Comparison of ENCODE assay signal across 26 cellular contexts in the genomic region with DNA sequence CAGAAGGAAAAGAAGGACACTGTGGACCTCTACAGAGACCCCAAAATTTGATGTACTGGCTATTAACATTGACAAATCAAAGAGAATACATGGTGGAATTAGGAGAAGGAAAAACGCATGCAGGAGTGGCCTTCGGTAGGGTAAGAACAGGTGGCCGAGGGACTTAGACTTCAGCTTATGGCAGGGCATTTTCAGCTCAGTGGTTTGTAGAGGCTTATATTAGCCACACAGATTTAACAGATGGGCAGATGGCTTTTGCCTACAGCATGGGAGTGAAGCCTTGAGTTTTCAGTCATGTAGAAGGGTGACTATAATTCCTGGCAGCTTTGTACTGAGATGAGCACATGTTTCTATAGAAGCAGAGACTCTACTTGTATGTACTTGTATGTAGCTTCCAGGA. TPM values are rescaled to one million over a fixed set of nuclear protein-coding genes. Genes with fewer than 3 reads are reported as not detected.
DNase-seq lines count a peak whose midpoint lies in the region; ATAC-seq and TF ChIP-seq lines count a peak whose summit lies in the region.
"Had no signal": no experiment of that assay in that cellular context is flagged by ENCODE, and none has a peak within 500 bp of the region (broad histone marks: within the 10 kb centered on the region; RNA-seq: fewer than 3 reads in every experiment).

No MANE protein-coding gene starts in this region.

- no peak for TF ChIP-seq CTCF in mucosa of descending colon (IDR thresholded peaks at IDR 0.05)

- H3K4me3 ChIP-seq in SJCRH30 = no peak overlapping the region
- H3K4me3 ChIP-seq in trophoblast cell (ENCODE audit: low read depth, low read length) = no peak overlapping the region
- no peak overlapping the region for H3K4me3 ChIP-seq in mucosa of descending colon
- H3K4me3 ChIP-seq: PC-9, SJSA1 had no signal

- no peak overlapping the region for H4K91ac ChIP-seq in trophoblast cell (ENCODE audit: low read depth, low read length)

- ATAC-seq in HG03095 (IDR thresholded peaks at IDR 0.05; ENCODE audit: unreplicated experiment) (no peak), mucosa of descending colon (no peak)
- ATAC-seq: HCT116, HepG2, Right ventricle myocardium inferior, T-cell had no signal

- no peak overlapping the region for H2AFZ ChIP-seq in trophoblast cell (ENCODE audit: insufficient read depth, low read length, poor library complexity)
- H2AFZ ChIP-seq: PC-9 had no signal

- no peaks in the 10 kb centered on the region for H3K4me1 ChIP-seq in SJCRH30
- H3K4me1 ChIP-seq in trophoblast cell (ENCODE audit: control insufficient read depth in 1 of 2, insufficient read depth in 2 of 2, low read length in 2 of 2) = no peaks in the 10 kb centered on the region
- no peaks in the 10 kb centered on the region for H3K4me1 ChIP-seq in mucosa of descending colon (ENCODE audit: low read depth)
- H3K4me1 ChIP-seq: BE2C had no signal

- H2AK5ac ChIP-seq in trophoblast cell (ENCODE audit: low read length) = no peak overlapping the region

- no peaks in the 10 kb centered on the region for H3K36me3 ChIP-seq in SJCRH30
- no peaks in the 10 kb centered on the region for H3K36me3 ChIP-seq in trophoblast cell (ENCODE audit: control insufficient read depth in 1 of 2, insufficient read depth in 2 of 2, low read length in 2 of 2)
- no peaks in the 10 kb centered on the region for H3K36me3 ChIP-seq in mucosa of descending colon (ENCODE audit: low read depth)
- H3K36me3 ChIP-seq: BE2C, SJSA1 had no signal

- intact Hi-C loops in mucosa of descending colon (cut with DNase I, micrococcal nuclease) = no loop called here

- no peaks in the 10 kb centered on the region for H3K79me2 ChIP-seq in trophoblast cell (ENCODE audit: control insufficient read depth, insufficient read depth, low read length, poor library complexity)

- no peak overlapping the region for H2BK5ac ChIP-seq in trophoblast cell (ENCODE audit: low read depth, low read length, poor library complexity)

- H3K9me3 ChIP-seq in SJCRH30 (replicated peaks) (no peaks in the 10 kb centered on the region), trophoblast cell (ENCODE audit: insufficient read depth, low read depth, low read length) (no peaks in the 10 kb centered on the region), mucosa of descending colon (no peaks in the 10 kb centered on the region)
- H3K9me3 ChIP-seq: BE2C, SJSA1 had no signal

- no peak overlapping the region for H3K27ac ChIP-seq in SJCRH30
- no peak overlapping the region for H3K27ac ChIP-seq in trophoblast cell (ENCODE audit: low read depth, low read length)
- H3K27ac ChIP-seq: PC-9, SJSA1 had no signal

- H2BK12ac ChIP-seq in trophoblast cell (ENCODE audit: low read length) = peak overlapping the region; percentile 18

- peak; percentile 76 for DNase-seq in D341Med (ENCODE audit: low spot score)
- peak; percentile 20 to 79 for DNase-seq in NCI-H446 (lab: John Stamatoyannopoulos, UW)
- DNase-seq in SJCRH30 = peak; percentile 8 to 40
- no peak for DNase-seq in trophoblast cell
- no peak for DNase-seq in NCI-H1092 treated with DMSO at 0.1 percent for 48 hours (lab: John Stamatoyannopoulos, UW)
- no peak for DNase-seq in T-helper 1 cell
- no peak for DNase-seq in mucosa of descending colon
- DNase-seq: 8988T, ACHN, BE2C, DMS79, EL, GF-D8, Karpas-422, NCI-H1105, NCI-H1436 treated with DMSO at 0.1 percent for 48 hours, NCI-H2029, NCI-H510A treated with DMSO at 0.1 percent for 48 hours, NCI-H774, PC-9, T-cell had no signal

- H3K27me3 ChIP-seq in SJCRH30 (no peaks in the 10 kb centered on the region), trophoblast cell (ENCODE audit: insufficient read depth, low read length) (no peaks in the 10 kb centered on the region)
- H3K27me3 ChIP-seq: BE2C, SJSA1 had no signal

- no peak overlapping the region for H3K14ac ChIP-seq in trophoblast cell (ENCODE audit: low read length)

- no peaks in the 10 kb centered on the region for H3K79me1 ChIP-seq in trophoblast cell (ENCODE audit: low read length)

- H3K4ac ChIP-seq in trophoblast cell (ENCODE audit: low read depth, low read length) = no peak overlapping the region

- no peak overlapping the region for H3K4me2 ChIP-seq in trophoblast cell (ENCODE audit: low read length)
- H3K4me2 ChIP-seq: PC-9 had no signal

- H4K12ac ChIP-seq in trophoblast cell (ENCODE audit: low read depth, low read length) = no peak overlapping the region

- no peak overlapping the region for H2BK120ac ChIP-seq in trophoblast cell (ENCODE audit: insufficient read depth, low read length, poor library complexity)

- no peak overlapping the region for H3K18ac ChIP-seq in trophoblast cell (ENCODE audit: low read length)

- WGBS in trophoblast cell (ENCODE audit: extremely low coverage, insufficient coverage, insufficient read length) = no CpG with 5 or more reads among the region's 3 CpGs

- H3K9ac ChIP-seq in trophoblast cell (ENCODE audit: low read length) = no peak overlapping the region

- no peak overlapping the region for H3K23ac ChIP-seq in trophoblast cell (ENCODE audit: low read length)

- no peak overlapping the region for H4K8ac ChIP-seq in trophoblast cell (ENCODE audit: low read depth, low read length)

RNA-seq across cellular contexts. Expression of gene PLEKHA5, which starts 41.0 kb away (rescaled TPM):
- 16.4 and 19.3 TPM in 2 replicates for total RNA-seq in SJCRH30 (2014; rRNA removed; shearing (Covaris generic))
- 33.8 and 35.6 TPM in 2 replicates for polyA plus RNA-seq in trophoblast cell (2013)
- 10 to 100 TPM; 29.6 to 47.9 (median 36.5) TPM for total RNA-seq in mucosa of descending colon

Comparison
In these comparisons a context has a peak if more than half of its experiments do, and no peak if none do; other contexts are left out.
1. DNase-seq: peak in D341Med (single experiment), NCI-H446 (2 of 2) and SJCRH30 (2 of 2); none in trophoblast cell (0 of 2), NCI-H1092 treated with DMSO at 0.1 percent for 48 hours (single experiment), T-helper 1 cell (0 of 5) and mucosa of descending colon (0 of 3).